35 cellular contexts compared by ENCODE assay signal in the genomic region with DNA sequence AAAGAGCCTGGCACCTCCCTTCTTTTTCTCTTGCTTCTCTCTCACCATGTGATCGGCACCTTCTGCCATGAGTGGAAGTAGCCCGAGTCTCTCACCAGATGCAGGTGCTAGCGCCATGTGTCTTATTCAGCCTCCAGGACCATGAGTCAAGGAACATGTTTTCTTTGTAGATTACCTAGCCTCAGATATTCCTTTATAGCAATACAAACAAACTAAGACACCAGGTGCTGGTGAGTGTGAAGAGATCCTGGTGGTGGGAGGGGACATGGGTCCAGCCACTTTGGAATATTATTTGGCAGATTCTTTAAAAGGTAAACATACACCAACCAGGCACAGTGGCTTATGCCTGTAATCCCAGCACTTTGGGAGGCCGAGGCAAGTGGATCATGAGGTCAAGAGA. TPM values are rescaled to one million over a fixed set of nuclear protein-coding genes. Genes with fewer than 3 reads are reported as not detected.
"Had no signal": no experiment of that assay in that cellular context is flagged by ENCODE, and none has a peak within 500 bp of the region (broad histone marks: within the 10 kb centered on the region; RNA-seq: fewer than 3 reads in every experiment).

No MANE protein-coding gene starts in this region.

- H3K36me3 Mint-ChIP-seq: activated CD4-positive, alpha-beta memory T cell treated with anti-CD3 and anti-CD28 coated beads for 36 hours; activated naive CD8-positive, alpha-beta T cell treated with anti-CD3 and anti-CD28 coated beads for 36 hours; mesothelial cell of epicardium; naive B cell had no signal

- H3K4me1 Mint-ChIP-seq: activated naive CD8-positive, alpha-beta T cell treated with anti-CD3 and anti-CD28 coated beads for 36 hours; mesothelial cell of epicardium; naive B cell had no signal

- H3K27ac Mint-ChIP-seq: activated CD4-positive, alpha-beta memory T cell treated with anti-CD3 and anti-CD28 coated beads for 36 hours; activated naive CD4-positive, alpha-beta T cell treated with anti-CD3 and anti-CD28 coated beads for 36 hours; activated naive CD8-positive, alpha-beta T cell treated with anti-CD3 and anti-CD28 coated beads for 36 hours; activated T-helper 1 cell treated with anti-CD3 and anti-CD28 coated beads, Interleukin-12 subunit alpha, Interleukin-12 subunit beta, Interleukin-2, Interleukin-4 antibody, amounts not matched to agents 30 ng/mL and 10 ng/mL and 1 ng/mL, durations not matched to agents 14 hours and 24 hours and 36 hours; mesothelial cell of epicardium; naive B cell; progenitor cell of endocrine pancreas; stimulated activated naive B cell treated with anti-CD40 and anti-IgM and Interleukin-4, amounts not matched to agents 10 μg/mL and 1 μg/mL and 100 μg/mL, for 72 hours had no signal

- H3K4me3 Mint-ChIP-seq: activated CD4-positive, alpha-beta memory T cell treated with anti-CD3 and anti-CD28 coated beads for 36 hours; activated naive CD4-positive, alpha-beta T cell treated with anti-CD3 and anti-CD28 coated beads for 36 hours; activated naive CD8-positive, alpha-beta T cell treated with anti-CD3 and anti-CD28 coated beads for 36 hours; activated T-helper 1 cell treated with anti-CD3 and anti-CD28 coated beads, Interleukin-12 subunit alpha, Interleukin-12 subunit beta, Interleukin-2, Interleukin-4 antibody, amounts not matched to agents 30 ng/mL and 10 ng/mL and 1 ng/mL, durations not matched to agents 14 hours and 24 hours and 36 hours; mesothelial cell of epicardium; naive B cell; stimulated activated naive B cell treated with anti-CD40 and anti-IgM and Interleukin-4, amounts not matched to agents 10 μg/mL and 1 μg/mL and 100 μg/mL, for 72 hours had no signal

- ATAC-seq: body of pancreas; left cardiac atrium; left ventricle myocardium superior; stimulated activated naive B cell treated with anti-CD40 and anti-IgM and Interleukin-4, amounts not matched to agents 10 μg/mL and 1 μg/mL and 100 μg/mL, for 72 hours had no signal

- H3K36me3 ChIP-seq: adrenal gland, ovary, sigmoid colon, stomach, thyroid gland, upper lobe of left lung, vagina had no signal

- DNase-seq: activated CD4-positive, alpha-beta memory T cell treated with anti-CD3 and anti-CD28 coated beads for 36 hours; activated CD4-positive, alpha-beta T cell treated with anti-CD3 and anti-CD28 coated beads for 4 hours; activated CD8-positive, alpha-beta memory T cell treated with anti-CD3 and anti-CD28 coated beads, Interleukin-2, amount 50 U/mL, for 4 hours; activated effector memory CD4-positive, alpha-beta T cell treated with anti-CD3 and anti-CD28 coated beads, Interleukin-2, amount 50 U/mL, for 16 hours; activated naive CD4-positive, alpha-beta T cell treated with anti-CD3 and anti-CD28 coated beads for 36 hours; activated naive CD8-positive, alpha-beta T cell treated with anti-CD3 and anti-CD28 coated beads for 36 hours; activated T-cell treated with anti-CD3 and anti-CD28 coated beads, Interleukin-2, amount 50 U/mL, for 1 hour; adrenal gland; aorta; body of pancreas; dermis blood vessel endothelial cell; effector CD4-positive, alpha-beta T cell; head of caudate nucleus; hippocampal formation; left cardiac atrium; left ventricle myocardium superior; naive B cell; ovary; retina; sigmoid colon; small intestine; stimulated activated CD4-positive, alpha-beta T cell treated with anti-CD3 and anti-CD28 coated beads, Interleukin-4, amount 100 ng/mL, for 4 hours; stimulated activated CD8-positive, alpha-beta memory T cell treated with anti-CD3 and anti-CD28 coated beads, Interleukin-4, amount 100 ng/mL, for 48 hours; stimulated activated naive B cell treated with anti-CD40 and anti-IgM and Interleukin-4, amounts not matched to agents 10 μg/mL and 1 μg/mL and 100 μg/mL, for 72 hours; stomach; thyroid gland; upper lobe of left lung had no signal

- H3K27me3 ChIP-seq: adrenal gland, body of pancreas, ovary, sigmoid colon, stomach, thyroid gland, upper lobe of left lung, vagina had no signal

- H3K9me3 Mint-ChIP-seq: activated CD4-positive, alpha-beta memory T cell treated with anti-CD3 and anti-CD28 coated beads for 36 hours; activated T-helper 1 cell treated with anti-CD3 and anti-CD28 coated beads, Interleukin-12 subunit alpha, Interleukin-12 subunit beta, Interleukin-2, Interleukin-4 antibody, amounts not matched to agents 30 ng/mL and 10 ng/mL and 1 ng/mL, durations not matched to agents 14 hours and 24 hours and 36 hours had no signal

- H3K4me3 ChIP-seq: adrenal gland, body of pancreas, ovary, sigmoid colon, stomach, thyroid gland, upper lobe of left lung, vagina had no signal

- H3K27me3 Mint-ChIP-seq: activated naive CD8-positive, alpha-beta T cell treated with anti-CD3 and anti-CD28 coated beads for 36 hours had no signal

- H3K27ac ChIP-seq: adrenal gland, body of pancreas, ovary, sigmoid colon, stomach, thyroid gland, upper lobe of left lung, vagina had no signal

- H3K4me1 ChIP-seq: adrenal gland, body of pancreas, sigmoid colon, stomach, thyroid gland, upper lobe of left lung, vagina had no signal

RNA-seq across cellular contexts. Expression of gene UGT1A8, which starts 45.0 kb away (rescaled TPM):
- total RNA-seq: activated CD4-positive, alpha-beta memory T cell treated with anti-CD3 and anti-CD28 coated beads for 36 hours; activated CD8-positive, alpha-beta memory T cell treated with anti-CD3 and anti-CD28 coated beads for 36 hours; activated naive CD4-positive, alpha-beta T cell treated with anti-CD3 and anti-CD28 coated beads for 36 hours; activated naive CD8-positive, alpha-beta T cell treated with anti-CD3 and anti-CD28 coated beads for 36 hours; activated T-helper 1 cell treated with anti-CD3 and anti-CD28 coated beads, Interleukin-12 subunit alpha, Interleukin-12 subunit beta, Interleukin-2, Interleukin-4 antibody, amounts not matched to agents 30 ng/mL and 10 ng/mL and 1 ng/mL, durations not matched to agents 14 hours and 24 hours and 36 hours; adrenal gland; aorta; body of pancreas; dermis blood vessel endothelial cell; epithelial cell of proximal tubule; fibroblast of lung; left cardiac atrium; left ventricle myocardium superior; mesothelial cell of epicardium; ovary; progenitor cell of endocrine pancreas; sigmoid colon; upper lobe of left lung; vagina had no signal
- polyA plus RNA-seq: fibroblast of lung, neural cell, ovary had no signal
